In the genomic region with DNA sequence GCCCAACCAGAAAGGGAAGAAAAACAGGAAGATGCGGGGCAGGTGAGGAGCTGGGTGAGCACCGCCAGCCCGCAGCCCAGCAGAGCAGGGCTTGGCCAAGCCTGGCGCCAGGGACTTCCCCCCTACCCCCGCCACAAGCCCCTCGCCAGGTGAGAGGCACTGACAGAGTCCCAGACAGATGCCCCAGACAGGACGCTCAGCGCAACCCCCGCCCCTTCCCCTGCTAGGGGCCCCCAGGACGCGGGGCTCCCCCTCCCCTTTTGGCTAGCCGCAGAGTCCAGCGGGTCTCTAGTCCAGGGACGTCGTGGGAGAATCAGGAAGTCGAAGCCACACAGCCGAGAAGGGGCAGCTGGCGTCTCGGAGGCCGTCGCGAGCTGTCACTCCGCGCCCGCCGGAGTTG, we compare ENCODE assay signal across 8 cellular contexts. TPM values are rescaled to one million over a fixed set of nuclear protein-coding genes. Genes with fewer than 3 reads are reported as not detected.
A peak's percentile ranks its signal among the peaks of the same experiment; 100 is the strongest.
DNase-seq lines count a peak whose midpoint lies in the region; ATAC-seq and TF ChIP-seq lines count a peak whose summit lies in the region.
"Not testable (repeated sequence)": the region's sequence is repeated elsewhere in the genome, so short reads cannot be mapped to it uniquely, and the experiment has no call there.

No MANE protein-coding gene starts in this region.

- not testable (repeated sequence) for H3K36me3 Mint-ChIP-seq in CD4-positive, alpha-beta T cell (ENCODE audit: low read depth); activated B cell treated with CpG ODN at 0.5 μM for 24 hours (ENCODE audit: low read depth); activated naive CD8-positive, alpha-beta T cell treated with anti-CD3 and anti-CD28 coated beads, Interleukin-2, amount 50 U/mL, for 24 hours (ENCODE audit: low read depth); glutamatergic neuron (ENCODE audit: unreplicated experiment); memory B cell

- peak overlapping the region; percentile 57 for H3K4me2 ChIP-seq in parathyroid adenoma (ENCODE audit: low read length)

- WGBS in testis, 2 donors = 7 to 10% methylated on average over 4 to 19 of the region's 26 CpGs

- not testable (repeated sequence) for ATAC-seq in CD4-positive, alpha-beta T cell (ENCODE audit: poor library complexity); activated B cell treated with CpG ODN at 0.5 μM for 24 hours (ENCODE audit: low read depth); activated naive CD8-positive, alpha-beta T cell treated with anti-CD3 and anti-CD28 coated beads, Interleukin-2, amount 50 U/mL, for 24 hours; memory B cell (ENCODE audit: low read depth)

- peak overlapping the region; percentile 66 for H3K4me3 Mint-ChIP-seq in CD4-positive, alpha-beta T cell
- H3K4me3 Mint-ChIP-seq in activated B cell treated with CpG ODN at 0.5 μM for 24 hours = peak overlapping the region; percentile 80
- peak overlapping the region; percentile 78 for H3K4me3 Mint-ChIP-seq in activated naive CD8-positive, alpha-beta T cell treated with anti-CD3 and anti-CD28 coated beads, Interleukin-2, amount 50 U/mL, for 24 hours
- peak overlapping the region; percentile 70 for H3K4me3 Mint-ChIP-seq in glutamatergic neuron (ENCODE audit: unreplicated experiment)
- H3K4me3 Mint-ChIP-seq in memory B cell = peak overlapping the region; percentile 72

- not testable (repeated sequence) for H3K9ac ChIP-seq in parathyroid adenoma

- CTCF ChIA-PET in CD4-positive, alpha-beta T cell (lab: Charles Lee) = interaction anchor here (0.7 to 1.1 kb wide), 9 partner anchors 38 to 96 kb away, joined by 3 to 9 read pairs (median 4); a partner anchor contains a TSS
- CTCF ChIA-PET in activated B cell treated with CpG ODN at 0.5 μM for 24 hours (lab: Charles Lee) = interaction anchor here (1.1 to 1.6 kb wide), 5 partner anchors 39 to 149 kb away, joined by 3 to 5 read pairs (median 5); no protein-coding TSS in a partner anchor

- H3K27me3 ChIP-seq in CD4-positive, alpha-beta T cell (ENCODE audit: control insufficient read depth, insufficient read depth, low read length); parathyroid adenoma (ENCODE audit: control insufficient read depth, insufficient read depth, low read length); testis: not testable (repeated sequence)

- not testable (repeated sequence) for H3K9me3 Mint-ChIP-seq in CD4-positive, alpha-beta T cell; activated B cell treated with CpG ODN at 0.5 μM for 24 hours; activated naive CD8-positive, alpha-beta T cell treated with anti-CD3 and anti-CD28 coated beads, Interleukin-2, amount 50 U/mL, for 24 hours; glutamatergic neuron (ENCODE audit: unreplicated experiment); memory B cell

- peak overlapping the region; percentile 90 for H2AFZ ChIP-seq in parathyroid adenoma

- peak in 2 of 10 experiments; percentile 2 to 12 for DNase-seq in CD4-positive, alpha-beta T cell
- not testable (repeated sequence) for DNase-seq in LNCaP clone FGC (ENCODE audit: low read depth); activated B cell treated with CpG ODN at 0.5 μM for 24 hours; activated naive CD8-positive, alpha-beta T cell treated with anti-CD3 and anti-CD28 coated beads, Interleukin-2, amount 50 U/mL, for 24 hours; glutamatergic neuron; memory B cell (ENCODE audit: low spot score in 2 of 2); testis

- not testable (repeated sequence) for H3K4me1 ChIP-seq in parathyroid adenoma, testis

- H3K27me3 Mint-ChIP-seq in CD4-positive, alpha-beta T cell = peaks cover 19% of the 10 kb centered on the region
- H3K27me3 Mint-ChIP-seq in activated B cell treated with CpG ODN at 0.5 μM for 24 hours (peaks cover 36% of the 10 kb centered on the region), glutamatergic neuron (ENCODE audit: unreplicated experiment) (peaks cover 14% of the 10 kb centered on the region), memory B cell (peaks cover 26% of the 10 kb centered on the region)
- peaks cover 38% of the 10 kb centered on the region for H3K27me3 Mint-ChIP-seq in activated naive CD8-positive, alpha-beta T cell treated with anti-CD3 and anti-CD28 coated beads, Interleukin-2, amount 50 U/mL, for 24 hours

- H3K4me1 Mint-ChIP-seq in CD4-positive, alpha-beta T cell (ENCODE audit: low read depth); activated B cell treated with CpG ODN at 0.5 μM for 24 hours; activated naive CD8-positive, alpha-beta T cell treated with anti-CD3 and anti-CD28 coated beads, Interleukin-2, amount 50 U/mL, for 24 hours; glutamatergic neuron (ENCODE audit: low read depth, unreplicated experiment); memory B cell: not testable (repeated sequence)

- not testable (repeated sequence) for H3K27ac ChIP-seq in CD4-positive, alpha-beta T cell (ENCODE audit: low read depth, low read length); parathyroid adenoma; testis

- H3K4me3 ChIP-seq in LNCaP clone FGC (ENCODE audit: low read depth, low read length) (peak overlapping the region; percentile 48; the same call in 1 of the 2 replicates), parathyroid adenoma (ENCODE audit: low read depth, low read length) (peak overlapping the region; percentile 54), testis (peak overlapping the region; percentile 45 to 64)

- intact Hi-C loops in CD4-positive, alpha-beta T cell (cut with DNase I, micrococcal nuclease) = loop anchor here (2.0 to 10.0 kb wide), 2 partner anchors 96 to 100 kb away; no protein-coding TSS in a partner anchor
- intact Hi-C loops in activated B cell treated with CpG ODN at 0.5 μM for 24 hours (cut with micrococcal nuclease); testis (cut with DNase I; ENCODE audit: low total_unique reads): not testable (repeated sequence)

- H3K79me2 ChIP-seq in parathyroid adenoma = not testable (repeated sequence)

- not testable (repeated sequence) for H3K9me3 ChIP-seq in CD4-positive, alpha-beta T cell (ENCODE audit: control insufficient read depth, low read length); parathyroid adenoma (ENCODE audit: control insufficient read depth, low read length); testis

- POLR2A ChIA-PET in CD4-positive, alpha-beta T cell (lab: Charles Lee) = interaction anchor here (1.1 kb wide), 1 partner anchor 70 kb away, joined by 6 read pairs; no protein-coding TSS in a partner anchor
- POLR2A ChIA-PET in activated B cell treated with CpG ODN at 0.5 μM for 24 hours (lab: Charles Lee) = interaction anchor here (0.6 kb wide), 1 partner anchor 295 kb away, joined by 3 read pairs; no protein-coding TSS in a partner anchor

- not testable (repeated sequence) for TF ChIP-seq CTCF in CD4-positive, alpha-beta T cell (IDR thresholded peaks at IDR 0.05); LNCaP clone FGC (IDR thresholded peaks at IDR 0.05; ENCODE audit: control insufficient read depth, extremely low read depth, insufficient read depth); activated B cell treated with CpG ODN at 0.5 μM for 24 hours (IDR thresholded peaks at IDR 0.05); glutamatergic neuron (IDR thresholded peaks at IDR 0.05; ENCODE audit: partially characterized antibody, unreplicated experiment); parathyroid adenoma (IDR thresholded peaks at IDR 0.05); testis (IDR thresholded peaks at IDR 0.05)

- not testable (repeated sequence) for TF ChIP-seq POLR2A in testis (IDR thresholded peaks at IDR 0.05)

- H3K27ac Mint-ChIP-seq in CD4-positive, alpha-beta T cell; activated B cell treated with CpG ODN at 0.5 μM for 24 hours; activated naive CD8-positive, alpha-beta T cell treated with anti-CD3 and anti-CD28 coated beads, Interleukin-2, amount 50 U/mL, for 24 hours; glutamatergic neuron (ENCODE audit: unreplicated experiment): not testable (repeated sequence)
- H3K27ac Mint-ChIP-seq in memory B cell = peak overlapping the region; percentile 49

- not testable (repeated sequence) for H3K36me3 ChIP-seq in parathyroid adenoma (ENCODE audit: control insufficient read depth, insufficient read depth, low read length); testis (ENCODE audit: low read depth, missing control alignments)

RNA-seq across cellular contexts. Expression of a gene that starts 48.9 kb away (rescaled TPM):
- total RNA-seq in CD4-positive, alpha-beta T cell = 10 to 100 TPM; 21.3 to 22.0 TPM
- 117 and 133 TPM in 2 replicates for total RNA-seq in activated B cell treated with CpG ODN at 0.5 μM for 24 hours
- total RNA-seq in glutamatergic neuron (ENCODE audit: unreplicated experiment) = 0.86 TPM
- 10 to 100 TPM in 1 of 2 donors, 1 to 10 TPM in 1; 5.3 to 12.3 TPM for total RNA-seq in testis
- polyA plus RNA-seq in testis (ENCODE audit: insufficient read depth, low read depth, low replicate concordance) = 7.9 TPM

RNA-seq across cellular contexts. Expression of a gene that starts 55.2 kb away (rescaled TPM):
- under 1 TPM; 0.34 to 0.44 TPM for total RNA-seq in CD4-positive, alpha-beta T cell
- total RNA-seq in activated B cell treated with CpG ODN at 0.5 μM for 24 hours (0.53 and 0.98 TPM in 2 replicates), glutamatergic neuron (ENCODE audit: unreplicated experiment) (0.22 TPM), testis (1 to 10 TPM; 4.4 to 5.3 TPM)
- polyA plus RNA-seq in testis (ENCODE audit: insufficient read depth, low read depth, low replicate concordance) = 8.1 TPM
